Comparison of ENCODE assay signal across 26 cellular contexts in genomic region chr5:164181604-164182003, GRCh38.
"Had no signal": no experiment of that assay in that cellular context is flagged by ENCODE, and none has a peak within 500 bp of the region (broad histone marks: within the 10 kb centered on the region; RNA-seq: fewer than 3 reads in every experiment).

No MANE protein-coding gene starts in this region.

- H3K4me3 ChIP-seq: SJSA1 had no signal

- H3K27ac ChIP-seq: brain microvascular endothelial cell, SJSA1 had no signal

- ATAC-seq: activated CD4-positive, alpha-beta T cell treated with anti-CD3 and anti-CD28 coated beads for 36 hours; activated CD4-positive, CD25-positive, alpha-beta regulatory T cell treated with anti-CD3 and anti-CD28 coated beads, Interleukin-2, amount 50 U/mL, for 24 hours; activated CD8-positive, alpha-beta T cell treated with anti-CD3 and anti-CD28 coated beads, Interleukin-2, amount 10 ng/mL, durations not matched to agents 7 days and 5 days; WTC11 had no signal

- H3K27me3 ChIP-seq: brain microvascular endothelial cell, SJSA1 had no signal

- H3K36me3 ChIP-seq: brain microvascular endothelial cell, SJSA1 had no signal

- H3K4me1 ChIP-seq: SJSA1 had no signal

- H3K9me3 ChIP-seq: SJSA1, SK-N-SH had no signal

- DNase-seq: activated CD4-positive, alpha-beta T cell treated with anti-CD3 and anti-CD28 coated beads for 36 hours; activated CD4-positive, alpha-beta T cell treated with anti-CD3 and anti-CD28 coated beads, Interleukin-2, amount 10 ng/mL, durations not matched to agents 7 days and 5 days; activated CD4-positive, alpha-beta T cell treated with anti-CD3 and anti-CD28 coated beads, Interleukin-2, amount 50 U/mL, for 48 hours; activated CD8-positive, alpha-beta T cell treated with anti-CD3 and anti-CD28 coated beads, Interleukin-2, amount 10 ng/mL, durations not matched to agents 7 days and 5 days; activated gamma-delta T cell treated with Interleukin-2 at 50 U/mL for 16 hours; activated naive CD4-positive, alpha-beta T cell treated with anti-CD3 and anti-CD28 coated beads, Interleukin-2, amount 10 ng/mL, durations not matched to agents 7 days and 5 days; activated T-cell treated with anti-CD3 and anti-CD28 coated beads, Interleukin-2, amount 50 U/mL, for 24 hours; amniotic stem cell; aorta; brain microvascular endothelial cell; central memory CD4-positive, alpha-beta T cell; NCI-H1048; NCI-H1105 treated with DMSO at 0.1 percent for 48 hours; NCI-H1436; NCI-H1694; NCI-H1930; NCI-H2081 treated with DMSO at 0.1 percent for 48 hours; NCI-H226; NCI-H446 treated with DMSO at 0.1 percent for 48 hours; NCI-H524; NCI-H69; Right ventricle myocardium superior; SK-N-SH had no signal
